1 cellular context compared by ENCODE assay signal in the genomic region with DNA sequence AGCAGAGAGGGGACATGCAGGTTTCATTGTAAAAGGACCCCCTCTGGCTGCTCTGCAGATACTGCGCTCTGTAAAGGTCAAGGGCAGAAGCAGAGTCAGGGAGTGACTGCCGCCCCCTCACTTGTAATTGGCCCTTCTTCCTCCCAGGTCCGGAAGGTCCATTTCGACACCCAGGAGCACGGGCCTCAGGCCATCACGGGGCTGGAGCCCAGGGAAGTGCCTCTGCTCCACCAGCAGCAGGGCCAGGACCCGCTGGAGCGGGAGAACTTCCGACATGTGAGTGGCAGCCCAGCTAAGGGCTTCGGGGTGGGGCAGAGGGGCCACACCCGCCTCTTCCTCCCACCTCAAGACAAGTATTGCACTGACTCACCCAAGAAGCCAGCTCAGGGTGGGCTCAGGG.
TF ChIP-seq lines count a peak whose summit lies in the region.

No MANE protein-coding gene starts in this region.

TF ChIP-seq in K562, 482 proteins besides CTCF, POLR2A, EP300 and RAD21:
- TF ChIP-seq EGR1 (conservative IDR thresholded peaks at IDR 0.05) (peak; percentile 35), PPARD (CRISPR knock-in tag; IDR thresholded peaks at IDR 0.05) (no peak)
- TF ChIP-seq, protein P1, sequence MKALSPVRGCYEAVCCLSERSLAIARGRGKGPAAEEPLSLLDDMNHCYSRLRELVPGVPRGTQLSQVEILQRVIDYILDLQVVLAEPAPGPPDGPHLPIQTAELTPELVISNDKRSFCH (CRISPR knock-in tag; IDR thresholded peaks at IDR 0.05): no peak
- TF ChIP-seq, protein P1 (tag; IDR thresholded peaks at IDR 0.05): 0 out of 2 replicates have a peak, but pooled peaks have one; percentile 24
